Comparison of ENCODE assay signal across 1 cellular context in genomic region chr9:134328341-134328840, GRCh38.
A peak's percentile ranks its signal among the peaks of the same experiment; 100 is the strongest.
TF ChIP-seq lines count a peak whose summit lies in the region.

No MANE protein-coding gene starts in this region.

TF ChIP-seq in HepG2, 621 proteins besides CTCF, POLR2A, EP300 and RAD21 (continued from another document and continues in another):
- no peak for TF ChIP-seq ZNF784 (CRISPR knock-in tag; IDR thresholded peaks at IDR 0.05; ENCODE audit: borderline replicate concordance)
- TF ChIP-seq, protein P1, sequence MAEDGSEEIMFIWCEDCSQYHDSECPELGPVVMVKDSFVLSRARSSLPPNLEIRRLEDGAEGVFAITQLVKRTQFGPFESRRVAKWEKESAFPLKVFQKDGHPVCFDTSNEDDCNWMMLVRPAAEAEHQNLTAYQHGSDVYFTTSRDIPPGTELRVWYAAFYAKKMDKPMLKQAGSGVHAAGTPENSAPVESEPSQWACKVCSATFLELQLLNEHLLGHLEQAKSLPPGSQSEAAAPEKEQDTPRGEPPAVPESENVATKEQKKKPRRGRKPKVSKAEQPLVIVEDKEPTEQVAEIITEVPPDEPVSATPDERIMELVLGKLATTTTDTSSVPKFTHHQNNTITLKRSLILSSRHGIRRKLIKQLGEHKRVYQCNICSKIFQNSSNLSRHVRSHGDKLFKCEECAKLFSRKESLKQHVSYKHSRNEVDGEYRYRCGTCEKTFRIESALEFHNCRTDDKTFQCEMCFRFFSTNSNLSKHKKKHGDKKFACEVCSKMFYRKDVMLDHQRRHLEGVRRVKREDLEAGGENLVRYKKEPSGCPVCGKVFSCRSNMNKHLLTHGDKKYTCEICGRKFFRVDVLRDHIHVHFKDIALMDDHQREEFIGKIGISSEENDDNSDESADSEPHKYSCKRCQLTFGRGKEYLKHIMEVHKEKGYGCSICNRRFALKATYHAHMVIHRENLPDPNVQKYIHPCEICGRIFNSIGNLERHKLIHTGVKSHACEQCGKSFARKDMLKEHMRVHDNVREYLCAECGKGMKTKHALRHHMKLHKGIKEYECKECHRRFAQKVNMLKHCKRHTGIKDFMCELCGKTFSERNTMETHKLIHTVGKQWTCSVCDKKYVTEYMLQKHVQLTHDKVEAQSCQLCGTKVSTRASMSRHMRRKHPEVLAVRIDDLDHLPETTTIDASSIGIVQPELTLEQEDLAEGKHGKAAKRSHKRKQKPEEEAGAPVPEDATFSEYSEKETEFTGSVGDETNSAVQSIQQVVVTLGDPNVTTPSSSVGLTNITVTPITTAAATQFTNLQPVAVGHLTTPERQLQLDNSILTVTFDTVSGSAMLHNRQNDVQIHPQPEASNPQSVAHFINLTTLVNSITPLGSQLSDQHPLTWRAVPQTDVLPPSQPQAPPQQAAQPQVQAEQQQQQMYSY (CRISPR knock-in tag; IDR thresholded peaks at IDR 0.05): no peak
- TF ChIP-seq ZNF225 (CRISPR knock-in tag; IDR thresholded peaks at IDR 0.05): no peak
- no peak; the same call in none of the 2 replicates for TF ChIP-seq ZNF605 (CRISPR knock-in tag; IDR thresholded peaks at IDR 0.05)
- peak; percentile 62; the same call in 1 of the 2 replicates for TF ChIP-seq RXRB (CRISPR knock-in tag; IDR thresholded peaks at IDR 0.05; ENCODE audit: borderline replicate concordance)
- TF ChIP-seq CBX1 (IDR thresholded peaks at IDR 0.05; ENCODE audit: low read depth): no peak
- TF ChIP-seq SMAD1 (CRISPR knock-in tag; IDR thresholded peaks at IDR 0.05; ENCODE audit: borderline replicate concordance, low read depth): no peak
- no peak for TF ChIP-seq ZNF816 (CRISPR knock-in tag; IDR thresholded peaks at IDR 0.05; ENCODE audit: borderline replicate concordance)
- no peak for TF ChIP-seq SNAI1 (CRISPR knock-in tag; IDR thresholded peaks at IDR 0.05; ENCODE audit: borderline replicate concordance)
- TF ChIP-seq KDM5B (CRISPR knock-in tag; IDR thresholded peaks at IDR 0.05; ENCODE audit: borderline replicate concordance): no peak
- TF ChIP-seq ZNF224 (CRISPR knock-in tag; IDR thresholded peaks at IDR 0.05): no peak
- no peak for TF ChIP-seq BRCA1 (CRISPR knock-in tag; IDR thresholded peaks at IDR 0.05)
- TF ChIP-seq ZNF274 (CRISPR knock-in tag; IDR thresholded peaks at IDR 0.05): no peak
- TF ChIP-seq SKI (IDR thresholded peaks at IDR 0.05; ENCODE audit: partially characterized antibody): peak; percentile 62
- TF ChIP-seq ZNF749 (CRISPR knock-in tag; IDR thresholded peaks at IDR 0.05; ENCODE audit: borderline replicate concordance): peak; percentile 67; the same call in 1 of the 2 replicates
- TF ChIP-seq ZNF761 (CRISPR knock-in tag; conservative IDR thresholded peaks at IDR 0.05): no peak
- TF ChIP-seq TBX3 (IDR thresholded peaks at IDR 0.05; ENCODE audit: borderline replicate concordance): no peak
- 0 out of 2 replicates have a peak, but pooled peaks have one; percentile 58 for TF ChIP-seq ELF4 (CRISPR knock-in tag; IDR thresholded peaks at IDR 0.05; ENCODE audit: borderline replicate concordance)
- no peak for TF ChIP-seq CC2D1A (CRISPR knock-in tag; IDR thresholded peaks at IDR 0.05)
- no peak for TF ChIP-seq TOE1 (CRISPR knock-in tag; IDR thresholded peaks at IDR 0.05)
- TF ChIP-seq ATRX (CRISPR knock-in tag; IDR thresholded peaks at IDR 0.05; ENCODE audit: borderline replicate concordance): no peak
- TF ChIP-seq PCBP1 (IDR thresholded peaks at IDR 0.05; ENCODE audit: borderline replicate concordance, low read depth, low read length): no peak
- TF ChIP-seq GZF1 (CRISPR knock-in tag; IDR thresholded peaks at IDR 0.05): 0 out of 2 replicates have a peak, but pooled peaks have one; percentile 23
- no peak for TF ChIP-seq ZNF562 (CRISPR knock-in tag; IDR thresholded peaks at IDR 0.05; ENCODE audit: borderline replicate concordance)
- no peak for TF ChIP-seq ZNF33B (CRISPR knock-in tag; IDR thresholded peaks at IDR 0.05)
- TF ChIP-seq, protein P2, sequence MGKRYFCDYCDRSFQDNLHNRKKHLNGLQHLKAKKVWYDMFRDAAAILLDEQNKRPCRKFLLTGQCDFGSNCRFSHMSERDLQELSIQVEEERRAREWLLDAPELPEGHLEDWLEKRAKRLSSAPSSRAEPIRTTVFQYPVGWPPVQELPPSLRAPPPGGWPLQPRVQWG (CRISPR knock-in tag; IDR thresholded peaks at IDR 0.05; ENCODE audit: borderline replicate concordance, low read depth): no peak
- no peak; the same call in 1 of the 2 replicates for TF ChIP-seq RFXAP (CRISPR knock-in tag; IDR thresholded peaks at IDR 0.05; ENCODE audit: borderline replicate concordance)
- no peak for TF ChIP-seq KDM1A (CRISPR knock-in tag; IDR thresholded peaks at IDR 0.05)
- no peak for TF ChIP-seq TP53 (CRISPR knock-in tag; conservative IDR thresholded peaks at IDR 0.05)
- no peak for TF ChIP-seq MAX (IDR thresholded peaks at IDR 0.05)
- no peak for TF ChIP-seq ZBTB20 (CRISPR knock-in tag; IDR thresholded peaks at IDR 0.05; ENCODE audit: borderline replicate concordance, low read depth)
- TF ChIP-seq GTF2F1 (IDR thresholded peaks at IDR 0.05; ENCODE audit: low read length): no peak
- no peak for TF ChIP-seq POLR2AphosphoS2 (IDR thresholded peaks at IDR 0.05; ENCODE audit: low read depth, low read length)
- no peak for TF ChIP-seq ZNF513 (CRISPR knock-in tag; conservative IDR thresholded peaks at IDR 0.05)
- TF ChIP-seq, protein P3, sequence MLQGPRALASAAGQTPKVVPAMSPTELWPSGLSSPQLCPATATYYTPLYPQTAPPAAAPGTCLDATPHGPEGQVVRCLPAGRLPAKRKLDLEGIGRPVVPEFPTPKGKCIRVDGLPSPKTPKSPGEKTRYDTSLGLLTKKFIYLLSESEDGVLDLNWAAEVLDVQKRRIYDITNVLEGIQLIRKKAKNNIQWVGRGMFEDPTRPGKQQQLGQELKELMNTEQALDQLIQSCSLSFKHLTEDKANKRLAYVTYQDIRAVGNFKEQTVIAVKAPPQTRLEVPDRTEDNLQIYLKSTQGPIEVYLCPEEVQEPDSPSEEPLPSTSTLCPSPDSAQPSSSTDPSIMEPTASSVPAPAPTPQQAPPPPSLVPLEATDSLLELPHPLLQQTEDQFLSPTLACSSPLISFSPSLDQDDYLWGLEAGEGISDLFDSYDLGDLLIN (CRISPR knock-in tag; IDR thresholded peaks at IDR 0.05; ENCODE audit: borderline replicate concordance): no peak
- no peak for TF ChIP-seq MLLT10 (CRISPR knock-in tag; IDR thresholded peaks at IDR 0.05)
- TF ChIP-seq, protein P4, sequence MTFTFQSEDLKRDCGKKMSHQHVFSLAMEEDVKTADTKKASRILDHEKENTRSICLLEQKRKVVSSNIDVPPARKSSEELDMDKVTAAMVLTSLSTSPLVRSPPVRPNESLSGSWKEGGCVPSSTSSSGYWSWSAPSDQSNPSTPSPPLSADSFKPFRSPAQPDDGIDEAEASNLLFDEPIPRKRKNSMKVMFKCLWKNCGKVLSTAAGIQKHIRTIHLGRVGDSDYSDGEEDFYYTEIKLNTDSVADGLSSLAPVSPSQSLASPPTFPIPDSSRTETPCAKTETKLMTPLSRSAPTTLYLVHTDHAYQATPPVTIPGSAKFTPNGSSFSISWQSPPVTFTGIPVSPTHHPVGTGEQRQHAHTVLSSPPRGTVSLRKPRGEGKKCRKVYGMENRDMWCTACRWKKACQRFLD (CRISPR knock-in tag; IDR thresholded peaks at IDR 0.05; ENCODE audit: borderline replicate concordance): no peak
- TF ChIP-seq, protein P5, sequence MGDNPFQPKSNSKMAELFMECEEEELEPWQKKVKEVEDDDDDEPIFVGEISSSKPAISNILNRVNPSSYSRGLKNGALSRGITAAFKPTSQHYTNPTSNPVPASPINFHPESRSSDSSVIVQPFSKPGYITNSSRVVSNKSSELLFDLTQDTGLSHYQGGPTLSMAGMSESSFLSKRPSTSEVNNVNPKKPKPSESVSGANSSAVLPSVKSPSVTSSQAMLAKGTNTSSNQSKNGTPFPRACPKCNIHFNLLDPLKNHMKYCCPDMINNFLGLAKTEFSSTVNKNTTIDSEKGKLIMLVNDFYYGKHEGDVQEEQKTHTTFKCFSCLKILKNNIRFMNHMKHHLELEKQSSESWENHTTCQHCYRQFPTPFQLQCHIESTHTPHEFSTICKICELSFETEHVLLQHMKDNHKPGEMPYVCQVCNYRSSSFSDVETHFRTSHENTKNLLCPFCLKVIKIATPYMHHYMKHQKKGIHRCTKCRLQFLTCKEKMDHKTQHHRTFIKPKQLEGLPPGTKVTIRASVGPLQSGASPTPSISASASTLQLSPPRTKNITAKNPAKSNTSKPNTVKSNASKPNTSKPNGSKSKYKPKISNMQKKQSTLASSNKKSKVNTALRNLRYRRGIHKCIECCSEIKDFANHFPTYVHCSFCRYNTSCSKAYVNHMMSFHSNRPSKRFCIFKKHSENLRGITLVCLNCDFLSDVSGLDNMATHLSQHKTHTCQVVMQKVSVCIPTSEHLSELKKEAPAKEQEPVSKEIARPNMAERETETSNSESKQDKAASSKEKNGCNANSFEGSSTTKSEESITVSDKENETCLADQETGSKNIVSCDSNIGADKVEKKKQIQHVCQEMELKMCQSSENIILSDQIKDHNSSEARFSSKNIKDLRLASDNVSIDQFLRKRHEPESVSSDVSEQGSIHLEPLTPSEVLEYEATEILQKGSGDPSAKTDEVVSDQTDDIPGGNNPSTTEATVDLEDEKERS (CRISPR knock-in tag; IDR thresholded peaks at IDR 0.05): no peak; the same call in 1 of the 2 replicates
- TF ChIP-seq, protein P6, sequence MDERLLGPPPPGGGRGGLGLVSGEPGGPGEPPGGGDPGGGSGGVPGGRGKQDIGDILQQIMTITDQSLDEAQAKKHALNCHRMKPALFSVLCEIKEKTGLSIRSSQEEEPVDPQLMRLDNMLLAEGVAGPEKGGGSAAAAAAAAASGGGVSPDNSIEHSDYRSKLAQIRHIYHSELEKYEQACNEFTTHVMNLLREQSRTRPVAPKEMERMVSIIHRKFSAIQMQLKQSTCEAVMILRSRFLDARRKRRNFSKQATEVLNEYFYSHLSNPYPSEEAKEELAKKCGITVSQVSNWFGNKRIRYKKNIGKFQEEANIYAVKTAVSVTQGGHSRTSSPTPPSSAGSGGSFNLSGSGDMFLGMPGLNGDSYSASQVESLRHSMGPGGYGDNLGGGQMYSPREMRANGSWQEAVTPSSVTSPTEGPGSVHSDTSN (CRISPR knock-in tag; IDR thresholded peaks at IDR 0.05): no peak
- TF ChIP-seq HBP1 (CRISPR knock-in tag; IDR thresholded peaks at IDR 0.05; ENCODE audit: low read depth): peak; percentile 42; the same call in 1 of the 2 replicates
- TF ChIP-seq MED8 (CRISPR knock-in tag; IDR thresholded peaks at IDR 0.05; ENCODE audit: insufficient replicate concordance): peak; percentile 47
- TF ChIP-seq ATF2 (CRISPR knock-in tag; IDR thresholded peaks at IDR 0.05): peak; percentile 71
- no peak; the same call in 1 of the 2 replicates for TF ChIP-seq ZNF670 (CRISPR knock-in tag; IDR thresholded peaks at IDR 0.05; ENCODE audit: borderline replicate concordance)
- no peak for TF ChIP-seq YEATS4 (CRISPR knock-in tag; IDR thresholded peaks at IDR 0.05; ENCODE audit: borderline replicate concordance)
- TF ChIP-seq WIZ (CRISPR knock-in tag; IDR thresholded peaks at IDR 0.05): 0 out of 2 replicates have a peak, but pooled peaks have one; percentile 2
